1 cellular context compared by ENCODE assay signal in the genomic region with DNA sequence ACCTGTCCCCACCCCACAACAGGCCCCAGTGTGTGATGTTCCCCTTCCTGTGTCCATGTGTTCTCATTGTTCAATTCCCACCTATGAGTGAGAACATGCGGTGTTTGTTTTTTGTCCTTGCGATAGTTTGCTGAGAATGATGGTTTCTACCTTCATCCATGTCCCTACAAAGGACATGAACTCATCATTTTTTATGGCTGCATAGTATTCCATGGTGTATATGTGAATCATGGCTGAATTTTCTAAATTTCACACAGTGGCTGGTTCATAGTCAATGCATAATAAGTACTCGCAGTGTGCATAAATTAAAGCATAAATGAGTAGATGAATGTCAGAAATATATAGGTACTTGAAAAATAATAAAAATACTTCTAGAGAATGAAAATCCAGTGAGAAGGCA. TPM values are rescaled to one million over a fixed set of nuclear protein-coding genes. Genes with fewer than 3 reads are reported as not detected.
"Had no signal": no experiment of that assay in that cellular context is flagged by ENCODE, and none has a peak within 500 bp of the region (broad histone marks: within the 10 kb centered on the region; RNA-seq: fewer than 3 reads in every experiment).

No MANE protein-coding gene starts in this region.

RNA-seq across cellular contexts. Expression of a gene that starts 8.4 kb away (rescaled TPM):
- total RNA-seq: HT-29 had no signal
